Comparison of ENCODE assay signal across 33 cellular contexts in the genomic region with DNA sequence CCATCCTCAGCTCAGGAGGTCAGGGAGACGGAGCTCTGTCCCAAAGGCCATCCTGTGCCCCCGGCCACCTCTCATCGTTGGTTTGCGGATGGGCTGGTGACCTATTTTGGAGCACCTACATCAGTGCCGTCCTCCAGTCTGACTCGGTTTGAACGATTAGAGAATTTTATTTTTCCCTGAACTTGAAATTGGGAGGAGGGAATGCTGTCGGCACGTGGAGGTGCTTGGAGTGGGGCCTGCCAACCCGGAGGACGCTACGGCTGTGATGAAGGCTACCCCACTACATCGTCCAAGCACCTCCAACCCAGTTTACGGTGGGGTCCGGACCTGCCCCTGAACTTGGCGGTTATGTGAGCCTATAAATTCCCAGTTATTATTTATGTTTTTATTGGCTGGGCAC. TPM values are rescaled to one million over a fixed set of nuclear protein-coding genes. Genes with fewer than 3 reads are reported as not detected.
"Had no signal": no experiment of that assay in that cellular context is flagged by ENCODE, and none has a peak within 500 bp of the region (broad histone marks: within the 10 kb centered on the region; RNA-seq: fewer than 3 reads in every experiment).

No MANE protein-coding gene starts in this region.

- H3K4me3 ChIP-seq: adrenal gland, MG63, Peyer's patch, SJSA1 had no signal

- H3K9me3 Mint-ChIP-seq: activated CD4-positive, alpha-beta memory T cell treated with anti-CD3 and anti-CD28 coated beads, Interleukin-2, amount 10 ng/mL, durations not matched to agents 7 days and 5 days; activated naive CD4-positive, alpha-beta T cell treated with anti-CD3 and anti-CD28 coated beads, Interleukin-2, amount 10 ng/mL, durations not matched to agents 7 days and 5 days; activated naive CD8-positive, alpha-beta T cell treated with anti-CD3 and anti-CD28 coated beads for 36 hours; activated T-helper 2 cell treated with anti-CD3 and anti-CD28 coated beads, Interferon-gamma antibody, Interleukin-2, Interleukin-4, amounts not matched to agents 10 μg/mL and 5 μg/mL and 100 μg/mL, durations not matched to agents 14 hours and 24 hours and 36 hours; T-helper 2 cell treated with Interferon-gamma antibody and Interleukin-4, amounts not matched to agents 5 μg/mL and 100 μg/mL, for 36 hours had no signal

- DNase-seq: activated CD4-positive, alpha-beta memory T cell treated with anti-CD3 and anti-CD28 coated beads, Interleukin-2, amount 10 ng/mL, durations not matched to agents 7 days and 5 days; activated CD4-positive, alpha-beta T cell treated with anti-CD3 and anti-CD28 coated beads, Interleukin-2, amount 50 U/mL, for 1 hour; activated gamma-delta T cell treated with Interleukin-2 at 50 U/mL for 16 hours; activated naive CD4-positive, alpha-beta T cell treated with anti-CD3 and anti-CD28 coated beads, Interleukin-2, amount 10 ng/mL, durations not matched to agents 7 days and 5 days; activated naive CD8-positive, alpha-beta T cell treated with anti-CD3 and anti-CD28 coated beads for 36 hours; activated T-cell treated with anti-CD3 and anti-CD28 coated beads for 4 hours; anterior cingulate cortex; MG63; MV-4-11; NCI-H1092 treated with DMSO at 0.1 percent for 48 hours; NCI-H1417 treated with DMSO at 0.1 percent for 48 hours; NCI-H1694; NCI-H2029; NCI-H2107; NCI-H345; NCI-H510A; NCI-H526 treated with DMSO at 0.1 percent for 48 hours; NK-92 treated with Interleukin-12 subunit alpha and Interleukin-12 subunit beta, amount 100 ng/mL, for 24 hours; OCI-M1; SHP77; SW 1271; WERI-Rb-1 had no signal

- H3K36me3 ChIP-seq: adrenal gland, MG63 had no signal

- H3K27ac Mint-ChIP-seq: activated CD4-positive, alpha-beta memory T cell treated with anti-CD3 and anti-CD28 coated beads, Interleukin-2, amount 10 ng/mL, durations not matched to agents 7 days and 5 days; activated naive CD4-positive, alpha-beta T cell treated with anti-CD3 and anti-CD28 coated beads, Interleukin-2, amount 10 ng/mL, durations not matched to agents 7 days and 5 days; activated naive CD8-positive, alpha-beta T cell treated with anti-CD3 and anti-CD28 coated beads for 36 hours; activated T-helper 2 cell treated with anti-CD3 and anti-CD28 coated beads, Interferon-gamma antibody, Interleukin-2, Interleukin-4, amounts not matched to agents 10 μg/mL and 5 μg/mL and 100 μg/mL, durations not matched to agents 14 hours and 24 hours and 36 hours had no signal

- H3K27me3 Mint-ChIP-seq: activated CD4-positive, alpha-beta memory T cell treated with anti-CD3 and anti-CD28 coated beads, Interleukin-2, amount 10 ng/mL, durations not matched to agents 7 days and 5 days; activated CD4-positive, alpha-beta T cell treated with anti-CD3 and anti-CD28 coated beads for 36 hours; activated naive CD4-positive, alpha-beta T cell treated with anti-CD3 and anti-CD28 coated beads, Interleukin-2, amount 10 ng/mL, durations not matched to agents 7 days and 5 days; activated naive CD8-positive, alpha-beta T cell treated with anti-CD3 and anti-CD28 coated beads for 36 hours had no signal

- H3K27me3 ChIP-seq: adrenal gland, MG63, Peyer's patch, SJSA1 had no signal

- H3K9me3 ChIP-seq: adrenal gland, MG63, Peyer's patch, SJSA1 had no signal

- H3K36me3 Mint-ChIP-seq: activated naive CD4-positive, alpha-beta T cell treated with anti-CD3 and anti-CD28 coated beads, Interleukin-2, amount 10 ng/mL, durations not matched to agents 7 days and 5 days had no signal

- H3K27ac ChIP-seq: SJSA1, WERI-Rb-1 had no signal

- H3K4me3 Mint-ChIP-seq: activated CD4-positive, alpha-beta memory T cell treated with anti-CD3 and anti-CD28 coated beads, Interleukin-2, amount 10 ng/mL, durations not matched to agents 7 days and 5 days; activated CD4-positive, alpha-beta T cell treated with anti-CD3 and anti-CD28 coated beads for 36 hours; activated naive CD4-positive, alpha-beta T cell treated with anti-CD3 and anti-CD28 coated beads, Interleukin-2, amount 10 ng/mL, durations not matched to agents 7 days and 5 days; activated naive CD8-positive, alpha-beta T cell treated with anti-CD3 and anti-CD28 coated beads for 36 hours; activated T-cell treated with anti-CD3 and anti-CD28 coated beads, Interleukin-2, amount 50 U/mL, for 72 hours had no signal

- ATAC-seq: activated CD4-positive, alpha-beta T cell treated with anti-CD3 and anti-CD28 coated beads for 36 hours; activated T-cell treated with anti-CD3 and anti-CD28 coated beads, Interleukin-2, amount 50 U/mL, for 72 hours; SK-N-SH treated with all-trans-retinoic acid at 6 μM for 48 hours had no signal

RNA-seq across cellular contexts. Expression of a gene that starts 50.5 kb away (rescaled TPM):
- total RNA-seq: activated CD4-positive, alpha-beta memory T cell treated with anti-CD3 and anti-CD28 coated beads, Interleukin-2, amount 10 ng/mL, durations not matched to agents 7 days and 5 days; activated CD4-positive, alpha-beta T cell treated with anti-CD3 and anti-CD28 coated beads for 36 hours; activated CD8-positive, alpha-beta memory T cell treated with anti-CD3 and anti-CD28 coated beads for 36 hours; activated naive CD8-positive, alpha-beta T cell treated with anti-CD3 and anti-CD28 coated beads for 36 hours; activated T-helper 2 cell treated with anti-CD3 and anti-CD28 coated beads, Interferon-gamma antibody, Interleukin-2, Interleukin-4, amounts not matched to agents 10 μg/mL and 5 μg/mL and 100 μg/mL, durations not matched to agents 14 hours and 24 hours and 36 hours; cardiac septum; Peyer's patch; T-helper 1 cell treated with Interleukin-12 subunit alpha and Interleukin-12 subunit beta and Interleukin-4 antibody, amounts not matched to agents 30 ng/mL and 1 ng/mL, for 36 hours had no signal
